ENCODE assay signal across 1 cellular context in the genomic region with DNA sequence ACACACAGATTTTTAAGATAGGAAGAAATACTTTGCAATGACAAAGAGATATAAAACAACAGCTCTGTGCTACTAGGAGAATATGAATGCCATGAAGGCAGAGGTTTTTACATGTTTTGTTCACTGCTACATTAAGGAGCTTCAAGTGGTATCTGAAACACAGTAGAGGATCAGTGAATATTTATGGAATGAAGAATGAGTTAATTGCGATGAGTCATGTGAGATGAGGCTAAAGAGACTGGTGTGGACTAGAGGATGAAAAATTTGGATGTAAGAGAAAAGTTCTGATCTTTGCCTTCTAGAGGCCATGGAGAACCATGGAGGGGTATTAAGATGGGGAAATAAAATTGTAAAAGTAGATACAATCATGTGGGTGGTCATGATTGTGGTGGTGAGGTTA.
TF ChIP-seq lines count a peak whose summit lies in the region.

No MANE protein-coding gene starts in this region.

TF ChIP-seq in SK-N-SH, 30 proteins besides CTCF, POLR2A, EP300 and RAD21 (continued from another document):
- TF ChIP-seq, protein P1, sequence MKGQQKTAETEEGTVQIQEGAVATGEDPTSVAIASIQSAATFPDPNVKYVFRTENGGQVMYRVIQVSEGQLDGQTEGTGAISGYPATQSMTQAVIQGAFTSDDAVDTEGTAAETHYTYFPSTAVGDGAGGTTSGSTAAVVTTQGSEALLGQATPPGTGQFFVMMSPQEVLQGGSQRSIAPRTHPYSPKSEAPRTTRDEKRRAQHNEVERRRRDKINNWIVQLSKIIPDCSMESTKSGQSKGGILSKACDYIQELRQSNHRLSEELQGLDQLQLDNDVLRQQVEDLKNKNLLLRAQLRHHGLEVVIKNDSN (IDR thresholded peaks at IDR 0.05; ENCODE audit: borderline replicate concordance, low read depth), result no peak
- TF ChIP-seq GABPA (IDR thresholded peaks at IDR 0.05; ENCODE audit: low read depth) (no peak), EZH2phosphoT487 (IDR thresholded peaks at IDR 0.05; ENCODE audit: borderline replicate concordance, low read depth) (no peak), FOSL2 (IDR thresholded peaks at IDR 0.05; ENCODE audit: borderline replicate concordance, low read depth) (peak; percentile 66), ELF1 (IDR thresholded peaks at IDR 0.05) (no peak), JUND (IDR thresholded peaks at IDR 0.05) (peak; percentile 41; the same call in 1 of the 2 replicates), FOXM1 (IDR thresholded peaks at IDR 0.05; ENCODE audit: low read depth) (no peak)
- TF ChIP-seq, protein P2, sequence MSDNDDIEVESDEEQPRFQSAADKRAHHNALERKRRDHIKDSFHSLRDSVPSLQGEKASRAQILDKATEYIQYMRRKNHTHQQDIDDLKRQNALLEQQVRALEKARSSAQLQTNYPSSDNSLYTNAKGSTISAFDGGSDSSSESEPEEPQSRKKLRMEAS (IDR thresholded peaks at IDR 0.05; ENCODE audit: low read depth), result no peak
TF ChIP-seq in SK-N-SH: peak in this region for 2.
